ENCODE assay signal across 11 cellular contexts in genomic region chr11:114219559-114220349, GRCh38.
A peak's percentile ranks its signal among the peaks of the same experiment; 100 is the strongest.
DNase-seq lines count a peak whose midpoint lies in the region; ATAC-seq and TF ChIP-seq lines count a peak whose summit lies in the region.
"Had no signal": no experiment of that assay in that cellular context is flagged by ENCODE, and none has a peak within 500 bp of the region (broad histone marks: within the 10 kb centered on the region; RNA-seq: fewer than 3 reads in every experiment).

No MANE protein-coding gene starts in this region.

- H3K27ac ChIP-seq in 22Rv1 (peak overlapping the region; percentile 31; the same call in 1 of the 2 replicates), muscle layer of duodenum (ENCODE audit: low read length) (peak overlapping the region; percentile 53)
- H3K27ac ChIP-seq: vagina had no signal

- ATAC-seq in GM18861 (IDR thresholded peaks at IDR 0.05; ENCODE audit: unreplicated experiment), result no peak
- ATAC-seq in HG02840 (IDR thresholded peaks at IDR 0.05; ENCODE audit: low FRiP score, unreplicated experiment), result no peak

- peaks cover 0 to 26% of the 10 kb centered on the region in 2 donors for H3K4me1 ChIP-seq in muscle layer of duodenum (ENCODE audit: control insufficient read depth in 1 of 2, insufficient read depth in 2 of 2, low read length in 2 of 2)

- TF ChIP-seq CTCF in 22Rv1 (IDR thresholded peaks at IDR 0.05) (no peak), fibroblast of mammary gland (conservative IDR thresholded peaks at IDR 0.05; ENCODE audit: control insufficient read depth, insufficient read depth, low read depth, low read length) (no peak)

- POLR2A ChIA-PET in HEK293T (lab: Yijun Ruan, JAX), result interaction anchor here (1.0 kb wide), 1 partner anchor 57 kb away, joined by 3 read pairs; no protein-coding TSS in a partner anchor

- CTCF ChIA-PET in HEK293T (lab: Yijun Ruan, JAX), result no interaction called here

- H3K27me3 ChIP-seq in muscle layer of duodenum (ENCODE audit: low read depth, low read length), result no peaks in the 10 kb centered on the region
- H3K27me3 ChIP-seq: vagina had no signal

- no peaks in the 10 kb centered on the region for H3K9me3 ChIP-seq in muscle layer of duodenum (ENCODE audit: control insufficient read depth in 1 of 2, low read length in 2 of 2)
- H3K9me3 ChIP-seq: vagina had no signal

- DNase-seq in RPMI7951 (ENCODE audit: low read depth), result peak; percentile 66
- DNase-seq in fibroblast of mammary gland (ENCODE audit: low read depth), result peak; percentile 98
- no peak for DNase-seq in NCI-H446 (lab: John Stamatoyannopoulos, UW)
- DNase-seq in HEK293T (ENCODE audit: extremely low spot score), result no peak
- DNase-seq: activated gamma-delta T cell treated with Interleukin-2 at 50 U/mL for 16 hours; stimulated activated CD4-positive, alpha-beta T cell treated with anti-CD3 and anti-CD28 coated beads, Interleukin-4, amount 100 ng/mL, for 1 hour had no signal

- H3K36me3 ChIP-seq in muscle layer of duodenum (ENCODE audit: control insufficient read depth in 1 of 2, insufficient read depth in 2 of 2, low read length in 2 of 2), result no peaks in the 10 kb centered on the region

- H3K4me3 ChIP-seq in fibroblast of mammary gland (ENCODE audit: control insufficient read depth, low read depth, low read length) (no peak overlapping the region), muscle layer of duodenum (ENCODE audit: low read depth in 1 of 2, low read length in 2 of 2) (no peak overlapping the region)
- H3K4me3 ChIP-seq: vagina had no signal

TF ChIP-seq in HEK293T, 16 proteins besides CTCF, POLR2A, EP300 and RAD21:
- TF ChIP-seq LEF1 (IDR thresholded peaks at IDR 0.05; ENCODE audit: borderline replicate concordance) (no peak), L3MBTL2 (conservative IDR thresholded peaks at IDR 0.05) (no peak), TARDBP (IDR thresholded peaks at IDR 0.05) (no peak), ELF4 (IDR thresholded peaks at IDR 0.05) (no peak), FOXA1 (IDR thresholded peaks at IDR 0.05) (no peak), HDGF (IDR thresholded peaks at IDR 0.05; ENCODE audit: borderline replicate concordance) (no peak), SUZ12 (IDR thresholded peaks at IDR 0.05) (no peak), FOXK2 (IDR thresholded peaks at IDR 0.05) (no peak), CTBP1 (IDR thresholded peaks at IDR 0.05; ENCODE audit: borderline replicate concordance) (no peak), FOXM1 (IDR thresholded peaks at IDR 0.05; ENCODE audit: borderline replicate concordance) (no peak)

Comparison
In these comparisons a context has a peak if more than half of its experiments do, and no peak if none do; other contexts are left out.
1. DNase-seq: peak in RPMI7951 (single experiment) and fibroblast of mammary gland (single experiment); none in NCI-H446 (0 of 2) and HEK293T (single experiment).